ENCODE assay signal across 9 cellular contexts in the genomic region with DNA sequence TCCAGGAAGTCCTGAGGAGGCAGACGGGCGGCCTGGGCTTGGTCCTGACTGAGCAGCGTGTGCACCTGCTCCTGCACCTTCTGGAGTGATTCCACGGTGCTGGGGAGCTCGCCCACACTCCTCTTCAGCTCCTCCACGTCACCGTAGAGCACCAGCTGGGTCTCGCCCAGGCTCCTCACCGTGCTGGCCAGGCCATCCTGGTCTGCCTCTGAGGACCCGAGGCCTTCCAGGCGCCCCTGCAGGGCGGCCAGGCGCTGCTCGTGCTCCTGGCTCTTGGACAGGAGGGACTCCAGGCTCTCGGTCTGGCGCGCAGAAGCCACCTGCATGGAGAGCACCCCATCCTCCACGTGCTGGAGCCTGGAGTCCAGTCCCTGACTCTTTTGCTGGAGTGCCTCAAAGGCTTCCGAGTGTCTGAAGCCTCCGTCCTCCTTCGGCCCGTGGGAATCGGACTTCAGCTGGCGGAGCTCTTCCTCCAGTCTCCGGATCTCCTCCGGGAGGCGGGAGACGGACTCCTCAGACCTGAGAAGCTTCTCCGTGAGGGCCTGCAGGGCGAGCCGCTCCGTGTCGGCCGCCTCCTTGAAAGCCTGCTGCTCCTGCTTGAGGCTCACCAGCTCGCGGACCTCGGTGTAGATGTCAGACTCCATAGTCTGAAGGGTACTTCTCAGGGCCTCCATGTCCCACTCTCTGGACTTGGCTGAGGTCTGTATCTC.
"Had no signal": no experiment of that assay in that cellular context is flagged by ENCODE, and none has a peak within 500 bp of the region (broad histone marks: within the 10 kb centered on the region; RNA-seq: fewer than 3 reads in every experiment).

No MANE protein-coding gene starts in this region.

- H3K27ac ChIP-seq: brain microvascular endothelial cell, dorsolateral prefrontal cortex, gastroesophageal sphincter had no signal

- ATAC-seq: gastroesophageal sphincter had no signal

- H3K27me3 ChIP-seq: brain microvascular endothelial cell, dorsolateral prefrontal cortex, gastroesophageal sphincter had no signal

- H3K4me3 ChIP-seq: dorsolateral prefrontal cortex, gastroesophageal sphincter had no signal

- DNase-seq: activated CD4-positive, CD25-positive, alpha-beta regulatory T cell treated with anti-CD3 and anti-CD28 coated beads, Interleukin-2, amount 50 U/mL, for 72 hours; activated naive CD4-positive, alpha-beta T cell; activated naive CD8-positive, alpha-beta T cell treated with anti-CD3 and anti-CD28 coated beads, Interleukin-2, amount 10 ng/mL, durations not matched to agents 7 days and 5 days; activated T-cell treated with anti-CD3 and anti-CD28 coated beads for 4 hours; brain microvascular endothelial cell; erythroblast; stimulated activated CD4-positive, alpha-beta T cell treated with anti-CD3 and anti-CD28 coated beads, Interleukin-1b, Interleukin-23, amount 100 ng/mL, for 48 hours had no signal

- H3K9me3 ChIP-seq: gastroesophageal sphincter had no signal
